Comparison of ENCODE assay signal across 36 cellular contexts in genomic region chr5:59479084-59479483, GRCh38.
"Had no signal": no experiment of that assay in that cellular context is flagged by ENCODE, and none has a peak within 500 bp of the region (broad histone marks: within the 10 kb centered on the region; RNA-seq: fewer than 3 reads in every experiment).

No MANE protein-coding gene starts in this region.

- DNase-seq: activated CD4-positive, alpha-beta memory T cell treated with anti-CD3 and anti-CD28 coated beads for 36 hours; activated CD4-positive, alpha-beta T cell treated with anti-CD3 and anti-CD28 coated beads, Interleukin-2, amount 10 ng/mL, durations not matched to agents 24 days and 14 days; activated CD4-positive, CD25-positive, alpha-beta regulatory T cell treated with anti-CD3 and anti-CD28 coated beads, Interleukin-2, amount 50 U/mL, for 72 hours; activated CD8-positive, alpha-beta memory T cell treated with anti-CD3 and anti-CD28 coated beads, Interleukin-2, amount 50 U/mL, for 4 hours; activated gamma-delta T cell; activated naive CD4-positive, alpha-beta T cell treated with anti-CD3 and anti-CD28 coated beads, Interleukin-2, amount 10 ng/mL, durations not matched to agents 7 days and 5 days; activated naive CD8-positive, alpha-beta T cell treated with anti-CD3 and anti-CD28 coated beads, Interleukin-2, amount 10 ng/mL, durations not matched to agents 7 days and 5 days; activated T-cell treated with anti-CD3 and anti-CD28 coated beads, Interleukin-2, amount 50 U/mL, for 24 hours; cerebellar nuclear complex; dorsolateral prefrontal cortex; effector memory CD4-positive, alpha-beta T cell; erythroblast; head of caudate nucleus; hippocampal formation; left lung; mucosa of descending colon; retina; sigmoid colon; stimulated activated CD4-positive, alpha-beta T cell treated with anti-CD3 and anti-CD28 coated beads, Interleukin-1b, Interleukin-23, amount 100 ng/mL, for 48 hours; stimulated activated CD4-positive, alpha-beta T cell treated with anti-CD3 and anti-CD28 coated beads, Interleukin-4, amount 100 ng/mL, for 4 hours; stimulated activated CD8-positive, alpha-beta memory T cell treated with anti-CD3 and anti-CD28 coated beads, Interleukin-4, amount 100 ng/mL, for 48 hours; stomach; T-helper 17 cell; T1000; upper lobe of left lung; WERI-Rb-1 had no signal

- H3K36me3 ChIP-seq: ascending aorta, cardiac muscle cell, left lung, sigmoid colon, stomach, thyroid gland, upper lobe of left lung, vagina, WERI-Rb-1 had no signal

- H3K27ac ChIP-seq: ascending aorta, cardiac muscle cell, coronary artery, dorsolateral prefrontal cortex, left lung, sigmoid colon, stomach, thyroid gland, upper lobe of left lung, vagina, WERI-Rb-1 had no signal

- H3K4me3 Mint-ChIP-seq: activated CD4-positive, alpha-beta memory T cell treated with anti-CD3 and anti-CD28 coated beads for 36 hours; activated CD4-positive, alpha-beta T cell treated with anti-CD3 and anti-CD28 coated beads, Interleukin-2, amount 10 ng/mL, durations not matched to agents 24 days and 14 days; activated naive CD4-positive, alpha-beta T cell treated with anti-CD3 and anti-CD28 coated beads, Interleukin-2, amount 10 ng/mL, durations not matched to agents 7 days and 5 days; activated naive CD8-positive, alpha-beta T cell treated with anti-CD3 and anti-CD28 coated beads, Interleukin-2, amount 10 ng/mL, durations not matched to agents 7 days and 5 days; activated T-cell treated with anti-CD3 and anti-CD28 coated beads, Interleukin-2, amount 50 U/mL, for 24 hours; brain; natural killer cell treated with Interleukin-12 subunit alpha and Interleukin-12 subunit beta and Interleukin-15 and Interleukin-18, amount 100 ng/mL, for 72 hours; stimulated activated memory B cell treated with anti-CD40 and anti-IgM and Interleukin-4, amounts not matched to agents 10 μg/mL and 1 μg/mL and 100 μg/mL, for 72 hours; T-helper 17 cell had no signal

- H3K9me3 ChIP-seq: ascending aorta, left lung, mucosa of descending colon, sigmoid colon, stomach, thyroid gland, upper lobe of left lung, vagina had no signal

- H3K27me3 Mint-ChIP-seq: activated CD4-positive, alpha-beta memory T cell treated with anti-CD3 and anti-CD28 coated beads for 36 hours; activated naive CD4-positive, alpha-beta T cell treated with anti-CD3 and anti-CD28 coated beads, Interleukin-2, amount 10 ng/mL, durations not matched to agents 7 days and 5 days; natural killer cell treated with Interleukin-12 subunit alpha and Interleukin-12 subunit beta and Interleukin-15 and Interleukin-18, amount 100 ng/mL, for 72 hours; stimulated activated memory B cell treated with anti-CD40 and anti-IgM and Interleukin-4, amounts not matched to agents 10 μg/mL and 1 μg/mL and 100 μg/mL, for 72 hours; T-helper 17 cell had no signal

- H3K9me3 Mint-ChIP-seq: activated CD4-positive, alpha-beta memory T cell treated with anti-CD3 and anti-CD28 coated beads for 36 hours; activated CD4-positive, alpha-beta T cell treated with anti-CD3 and anti-CD28 coated beads, Interleukin-2, amount 10 ng/mL, durations not matched to agents 24 days and 14 days; activated naive CD4-positive, alpha-beta T cell treated with anti-CD3 and anti-CD28 coated beads, Interleukin-2, amount 10 ng/mL, durations not matched to agents 7 days and 5 days; activated naive CD8-positive, alpha-beta T cell treated with anti-CD3 and anti-CD28 coated beads, Interleukin-2, amount 10 ng/mL, durations not matched to agents 7 days and 5 days; activated T-cell treated with anti-CD3 and anti-CD28 coated beads, Interleukin-2, amount 50 U/mL, for 24 hours; natural killer cell treated with Interleukin-12 subunit alpha and Interleukin-12 subunit beta and Interleukin-15 and Interleukin-18, amount 100 ng/mL, for 72 hours; stimulated activated memory B cell treated with anti-CD40 and anti-IgM and Interleukin-4, amounts not matched to agents 10 μg/mL and 1 μg/mL and 100 μg/mL, for 72 hours had no signal

- H3K27me3 ChIP-seq: ascending aorta, cardiac muscle cell, dorsolateral prefrontal cortex, left lung, sigmoid colon, stomach, thyroid gland, upper lobe of left lung, vagina had no signal

- H3K4me3 ChIP-seq: ascending aorta, cardiac muscle cell, coronary artery, dorsolateral prefrontal cortex, left lung, lung, mucosa of descending colon, sigmoid colon, smooth muscle cell, stomach, thyroid gland, upper lobe of left lung, vagina had no signal

- H3K4me2 ChIP-seq: smooth muscle cell had no signal

- H3K36me3 Mint-ChIP-seq: activated CD4-positive, alpha-beta memory T cell treated with anti-CD3 and anti-CD28 coated beads for 36 hours; activated naive CD4-positive, alpha-beta T cell treated with anti-CD3 and anti-CD28 coated beads, Interleukin-2, amount 10 ng/mL, durations not matched to agents 7 days and 5 days; activated naive CD8-positive, alpha-beta T cell treated with anti-CD3 and anti-CD28 coated beads, Interleukin-2, amount 10 ng/mL, durations not matched to agents 7 days and 5 days; brain; natural killer cell treated with Interleukin-12 subunit alpha and Interleukin-12 subunit beta and Interleukin-15 and Interleukin-18, amount 100 ng/mL, for 72 hours; stimulated activated memory B cell treated with anti-CD40 and anti-IgM and Interleukin-4, amounts not matched to agents 10 μg/mL and 1 μg/mL and 100 μg/mL, for 72 hours had no signal

- ATAC-seq: left lung; mucosa of descending colon; natural killer cell treated with Interleukin-12 subunit alpha and Interleukin-12 subunit beta and Interleukin-15 and Interleukin-18, amount 100 ng/mL, for 72 hours; stimulated activated memory B cell treated with anti-CD40 and anti-IgM and Interleukin-4, amounts not matched to agents 10 μg/mL and 1 μg/mL and 100 μg/mL, for 72 hours; T-helper 17 cell had no signal

- H3K4me1 Mint-ChIP-seq: activated naive CD4-positive, alpha-beta T cell treated with anti-CD3 and anti-CD28 coated beads, Interleukin-2, amount 10 ng/mL, durations not matched to agents 7 days and 5 days; activated naive CD8-positive, alpha-beta T cell treated with anti-CD3 and anti-CD28 coated beads, Interleukin-2, amount 10 ng/mL, durations not matched to agents 7 days and 5 days; stimulated activated memory B cell treated with anti-CD40 and anti-IgM and Interleukin-4, amounts not matched to agents 10 μg/mL and 1 μg/mL and 100 μg/mL, for 72 hours; T-helper 17 cell had no signal

- H3K4me1 ChIP-seq: ascending aorta, left lung, stomach, thyroid gland, upper lobe of left lung, vagina had no signal

- H3K27ac Mint-ChIP-seq: activated CD4-positive, alpha-beta memory T cell treated with anti-CD3 and anti-CD28 coated beads for 36 hours; activated CD4-positive, alpha-beta T cell treated with anti-CD3 and anti-CD28 coated beads, Interleukin-2, amount 10 ng/mL, durations not matched to agents 24 days and 14 days; activated naive CD4-positive, alpha-beta T cell treated with anti-CD3 and anti-CD28 coated beads, Interleukin-2, amount 10 ng/mL, durations not matched to agents 7 days and 5 days; activated naive CD8-positive, alpha-beta T cell treated with anti-CD3 and anti-CD28 coated beads, Interleukin-2, amount 10 ng/mL, durations not matched to agents 7 days and 5 days; activated T-cell treated with anti-CD3 and anti-CD28 coated beads, Interleukin-2, amount 50 U/mL, for 24 hours; brain; natural killer cell treated with Interleukin-12 subunit alpha and Interleukin-12 subunit beta and Interleukin-15 and Interleukin-18, amount 100 ng/mL, for 72 hours; stimulated activated memory B cell treated with anti-CD40 and anti-IgM and Interleukin-4, amounts not matched to agents 10 μg/mL and 1 μg/mL and 100 μg/mL, for 72 hours; T-helper 17 cell had no signal
